ENCODE assay signal across 26 cellular contexts in the genomic region with DNA sequence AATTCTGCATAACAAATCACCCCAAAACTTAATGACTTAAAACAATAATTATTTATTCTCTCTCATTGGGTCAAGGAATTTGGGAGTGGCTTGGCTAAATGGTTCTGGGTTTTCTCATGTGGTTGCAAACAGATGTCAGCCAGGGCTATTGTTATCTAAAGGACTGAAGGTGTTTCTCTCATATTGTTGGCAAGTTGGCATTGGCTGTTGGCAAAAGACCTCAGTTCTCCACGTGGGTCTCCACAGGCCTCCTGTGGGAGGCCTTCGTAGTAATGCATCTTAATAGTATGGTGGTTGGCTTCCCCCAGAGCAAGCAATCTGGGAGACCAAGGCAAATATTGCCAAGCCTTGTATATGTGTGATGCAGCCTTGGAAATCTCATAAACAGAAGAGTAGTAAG. TPM values are rescaled to one million over a fixed set of nuclear protein-coding genes. Genes with fewer than 3 reads are reported as not detected.
"Had no signal": no experiment of that assay in that cellular context is flagged by ENCODE, and none has a peak within 500 bp of the region (broad histone marks: within the 10 kb centered on the region; RNA-seq: fewer than 3 reads in every experiment).

No MANE protein-coding gene starts in this region.

- H3K4me1 ChIP-seq: esophagus squamous epithelium, left lung, lower lobe of right lung, psoas muscle, right lobe of liver, suprapubic skin, transverse colon, upper lobe of right lung, uterus had no signal

- H3K36me3 ChIP-seq: esophagus squamous epithelium, left lung, lower lobe of right lung, ovary, right lobe of liver, suprapubic skin, transverse colon, upper lobe of right lung, uterus had no signal

- ATAC-seq: effector memory CD8-positive, alpha-beta T cell; left lung; lower lobe of right lung; natural killer cell; psoas muscle; right lobe of liver; stimulated activated naive CD8-positive, alpha-beta T cell treated with anti-CD3 and anti-CD28 coated beads, Interleukin-15, amount 100 ng/mL, for 72 hours; upper lobe of right lung had no signal

- H3K4me3 Mint-ChIP-seq: effector memory CD8-positive, alpha-beta T cell; natural killer cell; stimulated activated naive CD8-positive, alpha-beta T cell treated with anti-CD3 and anti-CD28 coated beads, Interleukin-15, amount 100 ng/mL, for 72 hours had no signal

- DNase-seq: cortex of kidney; effector memory CD8-positive, alpha-beta T cell; erythroblast; esophagus squamous epithelium; foreskin melanocyte; glutamatergic neuron; kidney; left lung; lower lobe of right lung; natural killer cell; occipital lobe; ovary; psoas muscle; right lobe of liver; stimulated activated CD4-positive, alpha-beta T cell treated with anti-CD3 and anti-CD28 coated beads, Interleukin-12 subunit alpha, Interleukin-12 subunit beta, amount 100 ng/mL, for 4 hours; stimulated activated CD4-positive, alpha-beta T cell treated with anti-CD3 and anti-CD28 coated beads, Interleukin-1b, Interleukin-23, amount 100 ng/mL, for 48 hours; stimulated activated CD4-positive, alpha-beta T cell treated with anti-CD3 and anti-CD28 coated beads, Interleukin-4, amount 100 ng/mL, for 1 hour; stimulated activated CD8-positive, alpha-beta memory T cell treated with anti-CD3 and anti-CD28 coated beads, Interleukin-4, amount 100 ng/mL, for 48 hours; stimulated activated naive CD4-positive, alpha-beta T cell; stimulated activated naive CD8-positive, alpha-beta T cell treated with anti-CD3 and anti-CD28 coated beads, Interleukin-15, amount 100 ng/mL, for 72 hours; transverse colon; upper lobe of right lung; uterus had no signal

- H3K4me1 Mint-ChIP-seq: natural killer cell; stimulated activated naive CD8-positive, alpha-beta T cell treated with anti-CD3 and anti-CD28 coated beads, Interleukin-15, amount 100 ng/mL, for 72 hours had no signal

- H3K27me3 ChIP-seq: esophagus squamous epithelium, hepatocyte, left lung, ovary, right lobe of liver, suprapubic skin, transverse colon, upper lobe of right lung, uterus had no signal

- H3K4me3 ChIP-seq: esophagus squamous epithelium, hepatocyte, left lung, lower lobe of right lung, ovary, psoas muscle, right lobe of liver, smooth muscle cell, suprapubic skin, transverse colon, upper lobe of right lung, uterus had no signal

- H3K27ac ChIP-seq: esophagus squamous epithelium, hepatocyte, left lung, lower lobe of right lung, ovary, psoas muscle, right lobe of liver, suprapubic skin, transverse colon, upper lobe of right lung, uterus had no signal

- H3K9me3 Mint-ChIP-seq: natural killer cell had no signal

- H3K36me3 Mint-ChIP-seq: natural killer cell had no signal

- H3K27ac Mint-ChIP-seq: effector memory CD8-positive, alpha-beta T cell; natural killer cell; stimulated activated naive CD8-positive, alpha-beta T cell treated with anti-CD3 and anti-CD28 coated beads, Interleukin-15, amount 100 ng/mL, for 72 hours had no signal

- H3K9me3 ChIP-seq: esophagus squamous epithelium, left lung, lower lobe of right lung, ovary, psoas muscle, right lobe of liver, suprapubic skin, transverse colon, upper lobe of right lung, uterus had no signal

RNA-seq across cellular contexts. Expression of a gene that starts 14.4 kb away (rescaled TPM):
- total RNA-seq: natural killer cell had no signal
